ENCODE assay signal across 8 cellular contexts in the genomic region with DNA sequence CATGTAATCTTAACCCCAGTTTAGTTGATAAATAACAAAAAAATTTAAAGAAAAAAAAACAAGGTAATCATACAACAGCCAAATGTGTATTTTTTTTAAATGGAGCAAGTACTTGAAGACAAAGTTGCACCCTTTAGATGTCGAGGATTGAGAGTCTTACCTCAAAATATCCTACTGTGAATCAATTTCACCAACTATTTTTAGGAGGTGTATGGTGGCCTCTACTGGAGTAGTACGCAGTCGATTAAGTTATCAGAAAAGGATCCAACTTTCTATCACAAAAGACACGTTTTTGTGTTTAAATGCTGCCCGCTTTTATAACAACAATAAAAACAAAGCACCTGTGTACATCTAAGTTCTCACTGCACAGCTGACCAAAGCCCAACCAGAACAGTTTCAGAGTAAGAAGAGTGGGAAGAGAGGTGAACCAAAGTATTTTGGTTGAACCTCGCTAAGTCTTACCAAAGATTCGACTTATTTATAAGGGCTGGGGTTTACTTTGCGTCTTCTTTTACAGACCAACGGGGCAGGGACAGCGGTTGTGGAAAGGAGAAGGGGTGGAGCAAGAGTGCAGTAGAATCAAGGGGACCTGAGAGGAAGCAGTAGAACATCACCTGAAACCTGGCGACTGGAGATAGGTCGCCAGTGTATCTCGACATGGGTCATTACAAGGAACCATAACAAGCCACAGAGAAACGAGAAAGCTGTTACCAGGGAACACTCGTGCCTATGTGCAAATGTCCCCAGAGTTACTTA. TPM values are rescaled to one million over a fixed set of nuclear protein-coding genes. Genes with fewer than 3 reads are reported as not detected.
DNase-seq lines count a peak whose midpoint lies in the region; ATAC-seq, FAIRE-seq and TF ChIP-seq lines count a peak whose summit lies in the region.

No MANE protein-coding gene starts in this region.

- no peaks in the 10 kb centered on the region for H3K9me3 ChIP-seq in A549
- no peaks in the 10 kb centered on the region for H3K9me3 ChIP-seq in H1 (ENCODE audit: insufficient read depth in 2 of 2, low read depth in 1 of 2, low read length in 1 of 2)
- no peaks in the 10 kb centered on the region for H3K9me3 ChIP-seq in neuron (ENCODE audit: low read length)

- H3K27ac ChIP-seq in A549 = peak overlapping the region; percentile 77 to 87
- H3K27ac ChIP-seq in H1 (ENCODE audit: low read depth, low read length) = no peak overlapping the region

- H3K4me2 ChIP-seq in A549 = peak overlapping the region; percentile 88
- H3K4me2 ChIP-seq in H1 (ENCODE audit: insufficient read depth in 1 of 2, low read depth in 2 of 2, low read length in 2 of 2) = peak overlapping the region; percentile 63 to 91

- no peak overlapping the region for H2BK120ac ChIP-seq in H1 (replicated peaks; ENCODE audit: low read depth, low read length)

- H3K4me3 ChIP-seq in A549 (peak overlapping the region; percentile 86), H1 (ENCODE audit: extremely low read depth in 1 of 4, insufficient read depth in 2 of 4, low read depth in 3 of 4, low read length in 4 of 4) (peak overlapping the region; percentile 73 to 92 (median 82)), neuron (ENCODE audit: low read length) (peak overlapping the region; percentile 80)

- H3K4ac ChIP-seq in H1 (replicated peaks; ENCODE audit: insufficient read length, low read depth, low read length) = no peak overlapping the region

- TF ChIP-seq CTCF in A549 (IDR thresholded peaks at IDR 0.05) (no peak), H1 (IDR thresholded peaks at IDR 0.05; ENCODE audit: control extremely low read depth in 1 of 3, insufficient read depth in 1 of 3, low read depth in 1 of 3, low read length in 3 of 3) (no peak)

- no peak overlapping the region for H4K91ac ChIP-seq in H1 (replicated peaks; ENCODE audit: insufficient read length, low read length)

- H3K27me3 ChIP-seq in H1 (replicated peaks in 1 of 4; ENCODE audit: control insufficient read depth in 3 of 4, extremely low read depth in 1 of 4, insufficient read depth in 3 of 4, low read length in 3 of 4) (no peaks in the 10 kb centered on the region), neuron (ENCODE audit: insufficient read depth, low read length) (no peaks in the 10 kb centered on the region)

- no peak overlapping the region for H2BK15ac ChIP-seq in H1 (ENCODE audit: low read length)

- no peak overlapping the region for H3K14ac ChIP-seq in H1 (ENCODE audit: insufficient read length)

- H3K4me1 ChIP-seq in A549 (peaks cover 7% of the 10 kb centered on the region; the same call in 2 of the 3 replicates), H1 (replicated peaks in 1 of 4; ENCODE audit: control insufficient read depth in 3 of 4, insufficient read depth in 4 of 4, low read length in 3 of 4) (no peaks in the 10 kb centered on the region; a peak in 1 of 7 replicates), neuron (ENCODE audit: insufficient read depth, low read length) (peaks cover 8% of the 10 kb centered on the region)

- H3K18ac ChIP-seq in H1 (ENCODE audit: extremely low read depth, low read length) = no peak overlapping the region; the same call in 1 of the 2 replicates

- no peaks in the 10 kb centered on the region for H3K79me1 ChIP-seq in H1 (ENCODE audit: low read depth, low read length)

- no peak overlapping the region for H3K23ac ChIP-seq in H1 (ENCODE audit: insufficient read length)

- no peak overlapping the region for H2AK5ac ChIP-seq in H1 (ENCODE audit: low read depth, low read length)

- ATAC-seq in A549 (peak; percentile 38 to 50; a peak in 5 of 6 replicates), GM18870 (IDR thresholded peaks at IDR 0.05; ENCODE audit: unreplicated experiment) (peak; percentile 36)

- TF ChIP-seq POLR2A in A549 (IDR thresholded peaks at IDR 0.05; ENCODE audit: low read length) = no peak
- TF ChIP-seq POLR2A in H1 (IDR thresholded peaks at IDR 0.05; ENCODE audit: control extremely low read depth in 1 of 2, low read depth in 2 of 2, low read length in 2 of 2) = no peak

- TF ChIP-seq EP300 in A549 (IDR thresholded peaks at IDR 0.05) = no peak
- TF ChIP-seq EP300 in H1 (IDR thresholded peaks at IDR 0.05; ENCODE audit: borderline replicate concordance in 1 of 2, low read depth in 2 of 2, low read length in 2 of 2) = no peak

- H4K20me1 ChIP-seq in H1 (replicated peaks in 1 of 2; ENCODE audit: control insufficient read depth in 1 of 2, insufficient read depth in 2 of 2, low read length in 2 of 2) = no peaks in the 10 kb centered on the region

- H3K79me2 ChIP-seq in H1 (ENCODE audit: control insufficient read depth in 1 of 2, insufficient read depth in 2 of 2, low read length in 2 of 2) = peaks cover 0 to 22% of the 10 kb centered on the region in 2 experiments; a peak in 2 of 4 replicates

- 25% methylated on average over 15 of the region's 15 CpGs for WGBS in A549 (ENCODE audit: missing lambda C conversion rate)
- WGBS in H1 (ENCODE audit: extremely low coverage in 1 of 2, insufficient coverage in 1 of 2, insufficient read length in 1 of 2, insufficient replicate concordance in 2 of 2, low coverage in 1 of 2, low lambda C conversion rate in 2 of 2, missing lambda C conversion rate in 1 of 2), 2 experiments = 11% methylated on average over 14 of the region's 15 CpGs; no CpG with 5 or more reads in 1 of the 2 experiments

- H2BK20ac ChIP-seq in H1 (ENCODE audit: low read length) = no peak overlapping the region

- peak; percentile 3 to 5 for DNase-seq in A549 (ENCODE audit: low read depth in 1 of 2, low spot score in 1 of 2)
- DNase-seq in NCI-H146 (lab: John Stamatoyannopoulos, UW) = peak; percentile 59
- peak in 1 of 2 experiments; percentile 39 for DNase-seq in H1 (ENCODE audit: low read depth in 1 of 2, low spot score in 2 of 2)
- no peak for DNase-seq in globus pallidus (ENCODE audit: low spot score)
- DNase-seq in T-helper 9 cell = no peak
- DNase-seq in activated effector memory CD4-positive, alpha-beta T cell treated with Interleukin-2 at 50 U/mL for 16 hours = no peak

- no peak overlapping the region for H2BK12ac ChIP-seq in H1 (ENCODE audit: low read depth, low read length)

- peak overlapping the region in 1 of 4 experiments; percentile 50; a peak in 2 of 7 replicates for H3K9ac ChIP-seq in H1 (replicated peaks in 1 of 4; ENCODE audit: extremely low read depth in 1 of 4, low read depth in 3 of 4, low read length in 3 of 4)

- H3K23me2 ChIP-seq in H1 (ENCODE audit: low read depth, low read length) = peaks cover 2% of the 10 kb centered on the region; the same call in 1 of the 2 replicates

- H3K36me3 ChIP-seq in H1 (ENCODE audit: control insufficient read depth in 2 of 4, insufficient read depth in 4 of 4, low read length in 3 of 4) = no peaks in the 10 kb centered on the region
- no peaks in the 10 kb centered on the region for H3K36me3 ChIP-seq in neuron (ENCODE audit: insufficient read depth, low read length)

- FAIRE-seq in A549 (lab: Jason Lieb, UNC) (peak; percentile 36), H1 (lab: Jason Lieb, UNC) (no peak)

- no peak overlapping the region; the same call in 1 of the 2 replicates for H4K8ac ChIP-seq in H1 (ENCODE audit: extremely low read depth, insufficient read depth, low read length)

- CTCF ChIA-PET in A549 (lab: Yijun Ruan, JAX) (interaction anchor here (1.5 to 3.0 kb wide), 2 partner anchors 8 to 141 kb away, joined by 4 to 12 read pairs; no protein-coding TSS in a partner anchor), H1 (lab: Charles Lee; ENCODE audit: partially characterized antibody) (no interaction called here)

- no peak overlapping the region for H4K5ac ChIP-seq in H1 (ENCODE audit: insufficient read length, low read depth, low read length)

- POLR2A ChIA-PET in A549 (lab: Yijun Ruan, JAX) = no interaction called here
- POLR2A ChIA-PET in H1 (lab: Charles Lee; ENCODE audit: partially characterized antibody) = no interaction called here

- no peak overlapping the region for H3K56ac ChIP-seq in H1 (replicated peaks; ENCODE audit: insufficient read length, low read depth, low read length)

- H2AFZ ChIP-seq in H1 (ENCODE audit: low read length) = peak overlapping the region; percentile 76
- H2AFZ ChIP-seq in neuron (ENCODE audit: low read depth, low read length) = peak overlapping the region; percentile 47

- TF ChIP-seq RAD21 in A549 (conservative IDR thresholded peaks at IDR 0.05 in 1 of 2, IDR thresholded peaks at IDR 0.05 in 1 of 2) (peak in 1 of 2 experiments; percentile 33; a peak in 2 of 5 replicates), H1 (IDR thresholded peaks at IDR 0.05 in 1 of 2, conservative IDR thresholded peaks at IDR 0.05 in 1 of 2; ENCODE audit: low read depth in 2 of 2, low read length in 2 of 2) (no peak)

- H2BK5ac ChIP-seq in H1 (ENCODE audit: low read depth, low read length) = no peak overlapping the region

TF ChIP-seq in A549, 52 proteins besides CTCF, POLR2A, EP300 and RAD21 (continues in another document):
- no peak for TF ChIP-seq MAZ (IDR thresholded peaks at IDR 0.05; ENCODE audit: borderline replicate concordance, low read depth, low read length)
- TF ChIP-seq, protein P1, sequence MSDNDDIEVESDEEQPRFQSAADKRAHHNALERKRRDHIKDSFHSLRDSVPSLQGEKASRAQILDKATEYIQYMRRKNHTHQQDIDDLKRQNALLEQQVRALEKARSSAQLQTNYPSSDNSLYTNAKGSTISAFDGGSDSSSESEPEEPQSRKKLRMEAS (IDR thresholded peaks at IDR 0.05) = no peak
- TF ChIP-seq CHD2 (IDR thresholded peaks at IDR 0.05; ENCODE audit: low read length, partially characterized antibody) = no peak

TF ChIP-seq in H1, 55 proteins besides CTCF, POLR2A, EP300 and RAD21 (continues in another document):
- TF ChIP-seq POLR2AphosphoS5 (IDR thresholded peaks at IDR 0.05; ENCODE audit: low read depth, low read length) (no peak), SP4 (IDR thresholded peaks at IDR 0.05; ENCODE audit: low read length) (no peak), BACH1 (IDR thresholded peaks at IDR 0.05; ENCODE audit: low read length) (no peak), SIRT6 (IDR thresholded peaks at IDR 0.05; ENCODE audit: low read length) (no peak), GTF2F1 (IDR thresholded peaks at IDR 0.05; ENCODE audit: borderline replicate concordance, low read depth, low read length) (no peak)

RNA-seq across cellular contexts. Expression of a gene that starts 1.2 kb away (rescaled TPM):
- 10.8 and 11.3 TPM in 2 replicates for polyA plus RNA-seq in A549 (2011; rRNA removed)
- polyA plus RNA-seq in A549 (2012; cell fraction: cytosol; rRNA removed) = 1.2 and 1.3 TPM in 2 replicates
- 1.0 and 1.4 TPM in 2 replicates for polyA plus RNA-seq in A549 (2012; cell fraction: nucleus; rRNA removed)
- polyA plus RNA-seq in A549 (2017; fragmentation: RNase III; extraction: RNeasy Plus Mini Kit Qiagen cat#74134 plus additional on column Dnase treatment) = 4.3 to 5.1 TPM (median 4.6 TPM) in 3 replicates
- 4.3 and 4.4 TPM in 2 replicates for polyA minus RNA-seq in A549 (2011; rRNA and poly(A)+ RNA removed)
- total RNA-seq in H1 (2021; fragmentation: NEBNext Ultra II Directional; extraction: Animal tissue kit (Norgen Biotek cat#: 25700)) = 14.6 and 14.7 TPM in 2 replicates
- polyA plus RNA-seq in H1 (2011; rRNA removed) = 1.9 and 3.5 TPM in 2 replicates
- polyA plus RNA-seq in H1 (2011; cell fraction: cytosol; rRNA removed) = 3.9 TPM
- polyA plus RNA-seq in H1 (2011; cell fraction: nucleus; rRNA removed) = 4.4 TPM
- polyA plus RNA-seq in H1 (2012, experiment 1 of 2) = 4.2 to 8.8 TPM (median 5.3 TPM) in 4 replicates
- polyA plus RNA-seq in H1 (2012, experiment 2 of 2) = 0.42 TPM
- polyA plus RNA-seq in H1 (2013, experiment 1 of 2) = 4.8 TPM
- 4.7 TPM for polyA plus RNA-seq in H1 (2013, experiment 2 of 2)
- polyA minus RNA-seq in H1 (2011; rRNA and poly(A)+ RNA removed) = 9.6 and 12.6 TPM in 2 replicates
- polyA minus RNA-seq in H1 (2011; cell fraction: cytosol; rRNA and poly(A)+ RNA removed) = 6.0 TPM
- polyA minus RNA-seq in H1 (2011; cell fraction: nucleus; rRNA and poly(A)+ RNA removed) = 12.9 TPM

Comparison
In these comparisons a context has a peak if more than half of its experiments do, and no peak if none do; other contexts are left out.
1. DNase-seq: peak in A549 (2 of 2) and NCI-H146 (single experiment); none in globus pallidus (single experiment), T-helper 9 cell (single experiment) and activated effector memory CD4-positive, alpha-beta T cell treated with Interleukin-2 at 50 U/mL for 16 hours (single experiment).
2. Peak in every context shown above with its lines, with median percentiles within 50 percentile points of each other: H3K4me3 ChIP-seq.